ENCODE assay signal across 8 cellular contexts in genomic region chr2:230925443-230925878, GRCh38. TPM values are rescaled to one million over a fixed set of nuclear protein-coding genes. Genes with fewer than 3 reads are reported as not detected.
DNase-seq lines count a peak whose midpoint lies in the region; ATAC-seq, FAIRE-seq and TF ChIP-seq lines count a peak whose summit lies in the region.

No MANE protein-coding gene starts in this region.

- H3K9me3 ChIP-seq in effector memory CD4-positive, alpha-beta T cell (ENCODE audit: control insufficient read depth, low read length): no peaks in the 10 kb centered on the region
- H3K9me3 ChIP-seq in lower lobe of right lung: no peaks in the 10 kb centered on the region

- H3K79me2 ChIP-seq in GM23338 (replicated peaks; ENCODE audit: insufficient read depth): no peaks in the 10 kb centered on the region

- no peaks in the 10 kb centered on the region for H3K9me2 ChIP-seq in GM23338 (ENCODE audit: insufficient read depth)

- FAIRE-seq in GM12891 (lab: Jason Lieb, UNC): no peak

- no peak overlapping the region for H3K27ac ChIP-seq in HL-60 (replicated peaks)
- peak overlapping the region; percentile 43 for H3K27ac ChIP-seq in effector memory CD4-positive, alpha-beta T cell (ENCODE audit: insufficient read depth, low read length, poor library complexity, severe bottlenecking)
- H3K27ac ChIP-seq in GM23338 (ENCODE audit: low read depth): no peak overlapping the region
- no peak overlapping the region for H3K27ac ChIP-seq in lower lobe of right lung

- DNase-seq in GM12891 (ENCODE audit: insufficient read length, low spot score) (no peak), HL-60 (ENCODE audit: low read depth in 1 of 2, low spot score in 1 of 2) (peak; percentile 10 to 38), epidermal melanocyte (ENCODE audit: insufficient read length, low spot score) (no peak), GM23338 (ENCODE audit: low spot score) (no peak), hepatic stellate cell (ENCODE audit: low spot score) (no peak), lower lobe of right lung (no peak)
- no peak for DNase-seq in effector memory CD4-positive, alpha-beta T cell

- TF ChIP-seq CTCF in HL-60 (IDR thresholded peaks at IDR 0.05; ENCODE audit: insufficient read depth, low read length) (no peak), GM23338 (conservative IDR thresholded peaks at IDR 0.05; ENCODE audit: low read depth in 2 of 2) (no peak), lower lobe of right lung (IDR thresholded peaks at IDR 0.05) (no peak)

- no peak overlapping the region for H3K27ac Mint-ChIP-seq in GM23338

- H3K27me3 ChIP-seq in HL-60 (ENCODE audit: insufficient read depth, poor library complexity, severe bottlenecking) (no peaks in the 10 kb centered on the region), GM23338 (ENCODE audit: insufficient read depth) (no peaks in the 10 kb centered on the region), lower lobe of right lung (ENCODE audit: low read depth) (no peaks in the 10 kb centered on the region)
- no peaks in the 10 kb centered on the region for H3K27me3 ChIP-seq in effector memory CD4-positive, alpha-beta T cell (replicated peaks; ENCODE audit: control insufficient read depth, insufficient read depth, low read length, poor library complexity, severe bottlenecking)

- intact Hi-C loops in lower lobe of right lung (cut with DNase I): no loop called here

- H2AFZ ChIP-seq in GM23338: no peak overlapping the region

- ATAC-seq in GM21423 (IDR thresholded peaks at IDR 0.05; ENCODE audit: unreplicated experiment): peak; percentile 17
- ATAC-seq in GM23338: no peak
- ATAC-seq in lower lobe of right lung: no peak

- H3K36me3 ChIP-seq in effector memory CD4-positive, alpha-beta T cell (ENCODE audit: control insufficient read depth, insufficient read depth, low read length): no peaks in the 10 kb centered on the region
- H3K36me3 ChIP-seq in GM23338 (ENCODE audit: insufficient read depth) (no peaks in the 10 kb centered on the region), lower lobe of right lung (no peaks in the 10 kb centered on the region)

- no peaks in the 10 kb centered on the region for H3K9me3 Mint-ChIP-seq in GM23338

- H3K4me3 ChIP-seq in HL-60 (replicated peaks; ENCODE audit: insufficient read depth, low read length) (no peak overlapping the region), GM23338 (no peak overlapping the region), lower lobe of right lung (no peak overlapping the region)
- H3K4me3 ChIP-seq in effector memory CD4-positive, alpha-beta T cell (ENCODE audit: insufficient read depth, low read depth, low read length, poor library complexity, severe bottlenecking): peak overlapping the region; percentile 54

- no peak overlapping the region for H3K4me3 Mint-ChIP-seq in GM23338

- peaks cover 12% of the 10 kb centered on the region for H3K4me1 ChIP-seq in effector memory CD4-positive, alpha-beta T cell (ENCODE audit: control insufficient read depth, insufficient read depth, low read length, poor library complexity, severe bottlenecking)
- H3K4me1 ChIP-seq in GM23338 (ENCODE audit: insufficient read depth) (no peaks in the 10 kb centered on the region), lower lobe of right lung (no peaks in the 10 kb centered on the region)

- H4K20me1 ChIP-seq in GM23338 (replicated peaks; ENCODE audit: insufficient read depth): no peaks in the 10 kb centered on the region

- no peaks in the 10 kb centered on the region for H3K36me3 Mint-ChIP-seq in GM23338 (ENCODE audit: low read depth)

- H3F3A ChIP-seq in GM23338 (replicated peaks; ENCODE audit: low read depth): no peaks in the 10 kb centered on the region

- TF ChIP-seq POLR2A in GM12891 (IDR thresholded peaks at IDR 0.05; ENCODE audit: low read depth, low read length): no peak; the same call in 1 of the 2 replicates

- H3K4me1 Mint-ChIP-seq in GM23338: peaks cover 9% of the 10 kb centered on the region

- H3K27me3 Mint-ChIP-seq in GM23338 (ENCODE audit: insufficient read depth, low read depth, poor library complexity): peaks cover 9% of the 10 kb centered on the region

- no peak overlapping the region for H3K4me2 ChIP-seq in GM23338

TF ChIP-seq in GM12891, 5 proteins besides CTCF, POLR2A, EP300 and RAD21:
- TF ChIP-seq SPI1 (IDR thresholded peaks at IDR 0.05; ENCODE audit: low read depth, low read length) (0 out of 2 replicates have a peak, but pooled peaks have one; percentile 2), POU2F2 (IDR thresholded peaks at IDR 0.05; ENCODE audit: low read depth, low read length) (peak; percentile 37), PAX5 (IDR thresholded peaks at IDR 0.05; ENCODE audit: insufficient read depth, low read length, severe bottlenecking) (no peak), TAF1 (IDR thresholded peaks at IDR 0.05; ENCODE audit: low read depth, low read length) (no peak; the same call in 1 of the 2 replicates), POLR2AphosphoS5 (IDR thresholded peaks at IDR 0.05; ENCODE audit: low read depth, low read length) (peak; percentile 90)

TF ChIP-seq in GM23338, 12 proteins besides CTCF, POLR2A, EP300 and RAD21:
- TF ChIP-seq JUNB (IDR thresholded peaks at IDR 0.05; ENCODE audit: unreplicated experiment) (no peak), POLR2AphosphoS5 (IDR thresholded peaks at IDR 0.05; ENCODE audit: low read depth) (no peak)

RNA-seq across cellular contexts. Expression of gene GPR55, which starts 0.4 kb away (rescaled TPM):
- polyA plus RNA-seq in GM12891 (2012; ENCODE audit: low read depth, missing spikeins): 20.8 TPM
- total RNA-seq in GM23338 (2014; rRNA removed; shearing (Covaris generic)): not detected in 2 replicates
- not detected in 2 replicates for polyA plus RNA-seq in GM23338 (2016; fragmentation: Nextera tagmentation; extraction: Ambion mirVana)
- total RNA-seq in lower lobe of right lung: 0.74 TPM

Comparison
In these comparisons a context has a peak if more than half of its experiments do, and no peak if none do; other contexts are left out.
1. DNase-seq: peak in HL-60 (2 of 2); none in GM12891 (single experiment), effector memory CD4-positive, alpha-beta T cell (0 of 3), epidermal melanocyte (single experiment), GM23338 (single experiment), hepatic stellate cell (single experiment) and lower lobe of right lung (single experiment).